In the genomic region with DNA sequence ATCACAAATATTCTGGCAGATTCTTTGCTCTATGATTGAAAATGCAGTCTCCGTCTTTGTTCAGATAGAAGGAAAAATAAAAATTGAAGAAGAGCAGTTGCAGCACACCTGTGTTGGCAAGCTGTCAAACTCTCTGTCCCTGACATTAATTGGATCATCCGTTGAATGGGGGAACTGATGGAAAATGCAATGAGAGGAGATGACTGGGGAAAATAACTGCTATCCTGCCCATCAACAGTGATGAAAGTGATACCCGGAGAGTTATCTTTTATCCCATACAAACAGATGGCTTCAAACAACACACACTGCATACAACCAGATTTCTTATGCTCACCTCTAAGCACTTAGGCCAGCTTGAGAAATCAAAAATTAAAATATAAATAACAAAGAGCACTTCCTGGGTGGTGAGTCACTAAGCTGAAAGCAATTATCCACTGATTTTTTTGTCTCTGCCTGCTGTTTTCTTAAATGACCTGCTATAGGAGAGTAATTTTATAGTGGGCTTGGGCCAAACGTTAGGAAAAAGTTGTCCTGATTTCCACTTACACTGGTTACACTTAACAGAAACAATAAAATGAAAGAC, we compare ENCODE assay signal across 18 cellular contexts.
DNase-seq lines count a peak whose midpoint lies in the region; ATAC-seq, FAIRE-seq and TF ChIP-seq lines count a peak whose summit lies in the region.
"Had no signal": no experiment of that assay in that cellular context is flagged by ENCODE, and none has a peak within 500 bp of the region (broad histone marks: within the 10 kb centered on the region; RNA-seq: fewer than 3 reads in every experiment).

No MANE protein-coding gene starts in this region.

- TF ChIP-seq CTCF in RWPE2 (IDR thresholded peaks at IDR 0.05; ENCODE audit: poor library complexity, severe bottlenecking) (no peak), keratinocyte (optimal IDR thresholded peaks at IDR 0.05 in 1 of 3, IDR thresholded peaks at IDR 0.05 in 1 of 3, conservative IDR thresholded peaks at IDR 0.05 in 1 of 3; ENCODE audit: extremely low read depth in 1 of 3, insufficient read depth in 2 of 3, low read length in 3 of 3) (no peak)

- H3K36me3 Mint-ChIP-seq in T-helper 2 cell treated with Interferon-gamma antibody and Interleukin-4, amounts not matched to agents 5 μg/mL and 100 μg/mL, for 36 hours (ENCODE audit: low read depth), result no peaks in the 10 kb centered on the region
- H3K36me3 Mint-ChIP-seq: natural killer cell treated with Interleukin-12 subunit alpha and Interleukin-12 subunit beta and Interleukin-15 and Interleukin-18, amount 100 ng/mL, for 72 hours had no signal

- peak overlapping the region; percentile 41 for H3K27ac ChIP-seq in RWPE2 (ENCODE audit: poor library complexity, severe bottlenecking)
- no peak overlapping the region for H3K27ac ChIP-seq in keratinocyte (ENCODE audit: control insufficient read depth, insufficient read depth, low read length)
- H3K27ac ChIP-seq: BLaER1, body of pancreas, right lobe of liver had no signal

- ATAC-seq in RWPE2 (ENCODE audit: low read depth) (peak; percentile 53), HG02588 (IDR thresholded peaks at IDR 0.05; ENCODE audit: unreplicated experiment) (no peak), GM19455 (IDR thresholded peaks at IDR 0.05; ENCODE audit: unreplicated experiment) (no peak)
- ATAC-seq: body of pancreas; HCT116; left colon; natural killer cell treated with Interleukin-12 subunit alpha and Interleukin-12 subunit beta and Interleukin-15 and Interleukin-18, amount 100 ng/mL, for 72 hours; right lobe of liver; stimulated activated naive CD8-positive, alpha-beta T cell treated with anti-CD3 and anti-CD28 coated beads, Interleukin-15, amount 100 ng/mL, for 72 hours had no signal

- H3K4me1 ChIP-seq in RWPE2 (ENCODE audit: insufficient read depth, poor library complexity, severe bottlenecking) (peaks cover 34% of the 10 kb centered on the region), keratinocyte (ENCODE audit: control insufficient read depth, extremely low read depth, insufficient read depth, low read length) (peaks cover 26% of the 10 kb centered on the region)
- H3K4me1 ChIP-seq: body of pancreas, right lobe of liver had no signal

- dilution Hi-C loops in keratinocyte (cut with MboI; ENCODE audit: extremely low pct_ligation_motif_present, low sequenced_read_pairs), result no loop called here

- peaks cover 4% of the 10 kb centered on the region for H3K9me3 Mint-ChIP-seq in T-helper 2 cell treated with Interferon-gamma antibody and Interleukin-4, amounts not matched to agents 5 μg/mL and 100 μg/mL, for 36 hours
- H3K9me3 Mint-ChIP-seq: natural killer cell treated with Interleukin-12 subunit alpha and Interleukin-12 subunit beta and Interleukin-15 and Interleukin-18, amount 100 ng/mL, for 72 hours had no signal

- H3K79me2 ChIP-seq in keratinocyte (ENCODE audit: control insufficient read depth, insufficient read depth, low read length), result no peaks in the 10 kb centered on the region

- no peak overlapping the region for H3K27ac Mint-ChIP-seq in T-helper 2 cell treated with Interferon-gamma antibody and Interleukin-4, amounts not matched to agents 5 μg/mL and 100 μg/mL, for 36 hours
- H3K27ac Mint-ChIP-seq: endodermal cell; natural killer cell treated with Interleukin-12 subunit alpha and Interleukin-12 subunit beta and Interleukin-15 and Interleukin-18, amount 100 ng/mL, for 72 hours; stimulated activated naive CD8-positive, alpha-beta T cell treated with anti-CD3 and anti-CD28 coated beads, Interleukin-15, amount 100 ng/mL, for 72 hours had no signal

- no peaks in the 10 kb centered on the region for H4K20me1 ChIP-seq in keratinocyte (ENCODE audit: control insufficient read depth, extremely low read depth, insufficient read depth, low read length)
- H4K20me1 ChIP-seq: BLaER1 had no signal

- H3K4me1 Mint-ChIP-seq in T-helper 2 cell treated with Interferon-gamma antibody and Interleukin-4, amounts not matched to agents 5 μg/mL and 100 μg/mL, for 36 hours (ENCODE audit: low read depth), result no peaks in the 10 kb centered on the region
- H3K4me1 Mint-ChIP-seq: stimulated activated naive CD8-positive, alpha-beta T cell treated with anti-CD3 and anti-CD28 coated beads, Interleukin-15, amount 100 ng/mL, for 72 hours had no signal

- H3K4me3 Mint-ChIP-seq in T-helper 2 cell treated with Interferon-gamma antibody and Interleukin-4, amounts not matched to agents 5 μg/mL and 100 μg/mL, for 36 hours, result no peak overlapping the region
- H3K4me3 Mint-ChIP-seq: endodermal cell; natural killer cell treated with Interleukin-12 subunit alpha and Interleukin-12 subunit beta and Interleukin-15 and Interleukin-18, amount 100 ng/mL, for 72 hours; stimulated activated naive CD8-positive, alpha-beta T cell treated with anti-CD3 and anti-CD28 coated beads, Interleukin-15, amount 100 ng/mL, for 72 hours had no signal

- peak overlapping the region; percentile 47 for H2AFZ ChIP-seq in keratinocyte (ENCODE audit: control insufficient read depth, low read length)

- no peaks in the 10 kb centered on the region for H3K9me1 ChIP-seq in keratinocyte (ENCODE audit: control insufficient read depth, extremely low read depth, insufficient read depth, low read length)

- H3K27me3 ChIP-seq in RWPE2 (ENCODE audit: insufficient read depth, poor library complexity, severe bottlenecking), result no peaks in the 10 kb centered on the region
- no peaks in the 10 kb centered on the region for H3K27me3 ChIP-seq in keratinocyte (ENCODE audit: control insufficient read depth, extremely low read depth, insufficient read depth, low read length)
- H3K27me3 ChIP-seq: BLaER1, body of pancreas, right lobe of liver had no signal

- H3K4me2 ChIP-seq in keratinocyte (ENCODE audit: control insufficient read depth, extremely low read depth, insufficient read depth, low read depth, low read length), result peak overlapping the region; percentile 6

- no peak overlapping the region for H3K4me3 ChIP-seq in RWPE2 (ENCODE audit: severe bottlenecking)
- no peak overlapping the region for H3K4me3 ChIP-seq in keratinocyte (ENCODE audit: control insufficient read depth in 2 of 3, extremely low read depth in 1 of 3, insufficient read depth in 2 of 3, low read depth in 1 of 3, low read length in 3 of 3)
- H3K4me3 ChIP-seq: BLaER1, body of pancreas, right lobe of liver had no signal

- H3K36me3 ChIP-seq in RWPE2 (ENCODE audit: low read depth) (no peaks in the 10 kb centered on the region), keratinocyte (ENCODE audit: control insufficient read depth in 2 of 2, extremely low read depth in 1 of 2, insufficient read depth in 2 of 2, low read length in 2 of 2) (no peaks in the 10 kb centered on the region)
- H3K36me3 ChIP-seq: BLaER1, right lobe of liver had no signal

- no peak overlapping the region for H3K9ac ChIP-seq in keratinocyte (ENCODE audit: control insufficient read depth, extremely low read depth, insufficient read depth, low read length)
- H3K9ac ChIP-seq: BLaER1 had no signal

- DNase-seq in EH (ENCODE audit: low read depth) (peak; percentile 56), NCI-H1930 (lab: John Stamatoyannopoulos, UW) (peak; percentile 72 to 88), RWPE2 (ENCODE audit: low spot score) (no peak), keratinocyte (ENCODE audit: low read depth, low spot score) (no peak), amniotic stem cell (lab: John Stamatoyannopoulos, UW) (no peak)
- DNase-seq in T-helper 2 cell treated with Interferon-gamma antibody and Interleukin-4, amounts not matched to agents 5 μg/mL and 100 μg/mL, for 36 hours (ENCODE audit: low spot score), result no peak
- DNase-seq: activated CD4-positive, alpha-beta T cell treated with anti-CD3 and anti-CD28 coated beads, Interleukin-2, amount 50 U/mL, for 1 hour; body of pancreas; endodermal cell; head of caudate nucleus; left colon; right lobe of liver; stimulated activated naive CD8-positive, alpha-beta T cell treated with anti-CD3 and anti-CD28 coated beads, Interleukin-15, amount 100 ng/mL, for 72 hours had no signal

- H3K9me3 ChIP-seq in RWPE2 (ENCODE audit: severe bottlenecking) (no peaks in the 10 kb centered on the region), keratinocyte (ENCODE audit: control insufficient read depth, low read depth, low read length) (no peaks in the 10 kb centered on the region)
- H3K9me3 ChIP-seq: BLaER1, body of pancreas, right lobe of liver had no signal

- no peak for FAIRE-seq in keratinocyte (lab: Jason Lieb, UNC)

- no peaks in the 10 kb centered on the region for H3K27me3 Mint-ChIP-seq in T-helper 2 cell treated with Interferon-gamma antibody and Interleukin-4, amounts not matched to agents 5 μg/mL and 100 μg/mL, for 36 hours (ENCODE audit: low read depth)
- H3K27me3 Mint-ChIP-seq: natural killer cell treated with Interleukin-12 subunit alpha and Interleukin-12 subunit beta and Interleukin-15 and Interleukin-18, amount 100 ng/mL, for 72 hours; stimulated activated naive CD8-positive, alpha-beta T cell treated with anti-CD3 and anti-CD28 coated beads, Interleukin-15, amount 100 ng/mL, for 72 hours had no signal

Comparison
In these comparisons a context has a peak if more than half of its experiments do, and no peak if none do; other contexts are left out.
1. DNase-seq: peak in EH (single experiment) and NCI-H1930 (2 of 2); none in RWPE2 (single experiment), keratinocyte (single experiment), amniotic stem cell (single experiment) and T-helper 2 cell treated with Interferon-gamma antibody and Interleukin-4, amounts not matched to agents 5 μg/mL and 100 μg/mL, for 36 hours (single experiment).